8 cellular contexts compared by ENCODE assay signal in the genomic region with DNA sequence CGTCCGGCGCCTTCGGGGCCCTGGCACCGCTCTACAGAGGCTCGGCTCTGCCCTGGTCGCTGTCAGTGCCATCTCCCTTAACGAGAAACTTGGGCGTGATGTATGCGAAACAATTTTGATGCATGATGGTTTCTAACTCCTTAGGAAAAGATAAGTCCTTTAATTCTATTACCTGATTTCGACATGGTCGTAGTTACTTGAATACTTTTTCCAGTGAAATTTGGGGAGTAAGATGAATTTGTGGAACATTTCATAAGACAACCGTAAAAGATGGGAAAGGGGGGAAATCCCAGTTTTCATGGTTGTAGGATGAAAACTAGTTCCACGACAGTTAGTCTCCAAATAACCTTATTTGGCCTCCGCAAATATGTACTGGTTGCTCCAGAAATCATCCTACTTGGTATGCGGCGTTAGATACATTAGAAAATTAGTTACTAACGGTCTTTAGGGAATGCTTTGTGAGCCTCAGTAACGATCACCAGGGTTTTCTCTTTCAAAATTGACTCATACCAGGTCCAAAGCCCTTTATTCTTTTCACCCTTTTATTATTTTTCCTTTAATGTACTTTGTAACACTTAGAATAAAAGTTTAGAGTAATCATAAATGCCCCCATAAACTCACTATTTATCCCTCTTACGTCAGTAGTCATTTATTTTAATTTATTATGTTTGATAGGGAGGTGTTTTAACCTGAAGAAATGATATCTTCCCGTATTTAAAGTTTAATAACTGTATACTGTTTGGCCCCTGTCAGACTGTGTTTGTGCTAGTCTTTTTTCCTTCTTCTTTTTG. TPM values are rescaled to one million over a fixed set of nuclear protein-coding genes. Genes with fewer than 3 reads are reported as not detected.
DNase-seq lines count a peak whose midpoint lies in the region; ATAC-seq and TF ChIP-seq lines count a peak whose summit lies in the region.

No MANE protein-coding gene starts in this region.

- 20% methylated on average over 15 of the region's 21 CpGs for WGBS in mesenchymal stem cell

- H4K8ac ChIP-seq in mesenchymal stem cell (ENCODE audit: low read length): no peak overlapping the region

- intact Hi-C loops in uterus (cut with DNase I; ENCODE audit: low total_unique reads): no loop called here

- H3K4ac ChIP-seq in mesenchymal stem cell (ENCODE audit: low read depth in 1 of 2, low read length in 2 of 2): peak overlapping the region in 1 of 2 experiments; percentile 88

- H3K4me3 ChIP-seq in KMS-11 (IDR thresholded peaks at IDR 0.05; ENCODE audit: insufficient read depth, low read depth, low read length) (no peak overlapping the region), mesenchymal stem cell (ENCODE audit: insufficient read depth in 1 of 2, low read depth in 1 of 2, low read length in 2 of 2) (peak overlapping the region; percentile 84 to 93), uterus (peak overlapping the region; percentile 42 to 81)

- H4K91ac ChIP-seq in mesenchymal stem cell (ENCODE audit: low read length): no peak overlapping the region

- no peak overlapping the region for H2BK5ac ChIP-seq in mesenchymal stem cell (ENCODE audit: low read depth, low read length, poor library complexity, severe bottlenecking)

- H3K27ac ChIP-seq in KMS-11: no peak overlapping the region; the same call in 1 of the 2 replicates
- H3K27ac ChIP-seq in mesenchymal stem cell (ENCODE audit: low read length, poor library complexity, severe bottlenecking): peak overlapping the region; percentile 72
- H3K27ac ChIP-seq in uterus: peak overlapping the region; percentile 87 to 91

- no peak for TF ChIP-seq POLR2A in uterus (IDR thresholded peaks at IDR 0.05)

- peaks cover 32% of the 10 kb centered on the region for H3K4me1 Mint-ChIP-seq in brain

- H2AK5ac ChIP-seq in mesenchymal stem cell (ENCODE audit: low read length, severe bottlenecking): no peak overlapping the region

- H3K9me3 Mint-ChIP-seq in brain: peaks cover 3 to 17% (median 6%) of the 10 kb centered on the region in 5 experiments

- no peak overlapping the region for H3K23ac ChIP-seq in mesenchymal stem cell (ENCODE audit: low read length in 2 of 2)

- H3K79me2 ChIP-seq in KMS-11 (ENCODE audit: insufficient read depth, low read depth): peaks cover 11% of the 10 kb centered on the region; the same call in 1 of the 2 replicates

- H2BK15ac ChIP-seq in mesenchymal stem cell (ENCODE audit: low read depth, poor library complexity, severe bottlenecking): peak overlapping the region; percentile 96

- peaks cover 6% of the 10 kb centered on the region for H3K27me3 Mint-ChIP-seq in brain

- no peak for TF ChIP-seq CTCF in KMS-11 (conservative IDR thresholded peaks at IDR 0.05; ENCODE audit: low read depth, low read length)
- no peak for TF ChIP-seq CTCF in brain (conservative IDR thresholded peaks at IDR 0.05)
- TF ChIP-seq CTCF in uterus (IDR thresholded peaks at IDR 0.05): peak in 1 of 4 experiments; percentile 7

- H2AFZ ChIP-seq in KMS-11 (ENCODE audit: low read depth): peak overlapping the region; percentile 71
- no peak overlapping the region for H2AFZ ChIP-seq in mesenchymal stem cell (ENCODE audit: low read depth, low read length)

- no peak for ATAC-seq in GM18520 (IDR thresholded peaks at IDR 0.05; ENCODE audit: unreplicated experiment)

- H3K36me3 Mint-ChIP-seq in brain: peaks cover 37% of the 10 kb centered on the region

- no peaks in the 10 kb centered on the region for H3K9me3 ChIP-seq in mesenchymal stem cell (ENCODE audit: control insufficient read depth, low read length)
- no peaks in the 10 kb centered on the region for H3K9me3 ChIP-seq in uterus

- H3K36me3 ChIP-seq in KMS-11 (ENCODE audit: insufficient read depth): no peaks in the 10 kb centered on the region
- H3K36me3 ChIP-seq in mesenchymal stem cell (ENCODE audit: control insufficient read depth in 1 of 2, insufficient read depth in 2 of 2, low read depth in 1 of 2, low read length in 2 of 2): peaks cover 6 to 30% of the 10 kb centered on the region in 2 experiments
- no peaks in the 10 kb centered on the region for H3K36me3 ChIP-seq in uterus

- H3K27me3 ChIP-seq in KMS-11 (ENCODE audit: insufficient read depth, low read depth) (no peaks in the 10 kb centered on the region), mesenchymal stem cell (ENCODE audit: control insufficient read depth in 1 of 2, insufficient read depth in 1 of 2, low read length in 2 of 2) (no peaks in the 10 kb centered on the region), uterus (no peaks in the 10 kb centered on the region)

- H3K4me2 ChIP-seq in KMS-11 (peak overlapping the region; percentile 86), mesenchymal stem cell (ENCODE audit: low read length, poor library complexity, severe bottlenecking) (peak overlapping the region; percentile 74)

- H3K79me1 ChIP-seq in mesenchymal stem cell (replicated peaks; ENCODE audit: low read length, poor library complexity, severe bottlenecking): peaks cover 7% of the 10 kb centered on the region

- H3K4me1 ChIP-seq in KMS-11 (ENCODE audit: low read depth, poor library complexity, severe bottlenecking): peaks cover 14% of the 10 kb centered on the region
- H3K4me1 ChIP-seq in mesenchymal stem cell (ENCODE audit: control insufficient read depth, insufficient read depth, low read depth, low read length): peaks cover 6% of the 10 kb centered on the region
- H3K4me1 ChIP-seq in uterus: no peaks in the 10 kb centered on the region

- peak overlapping the region; percentile 76 for H2BK120ac ChIP-seq in mesenchymal stem cell (ENCODE audit: low read depth, low read length)

- peak overlapping the region; percentile 71 to 94 for H3K18ac ChIP-seq in mesenchymal stem cell (ENCODE audit: low read depth in 1 of 2, low read length in 2 of 2)

- H4K20me1 ChIP-seq in KMS-11 (ENCODE audit: insufficient read depth): no peaks in the 10 kb centered on the region

- H3K14ac ChIP-seq in mesenchymal stem cell (ENCODE audit: low read length in 2 of 2): peak overlapping the region in 1 of 2 experiments; percentile 90

- peak overlapping the region; percentile 66; the same call in 1 of the 2 replicates for H3K9ac ChIP-seq in KMS-11
- H3K9ac ChIP-seq in mesenchymal stem cell (ENCODE audit: low read length): peak overlapping the region; percentile 93

- DNase-seq in GM03348 (ENCODE audit: low spot score): peak; percentile 37
- no peak for DNase-seq in mesenchymal stem cell
- no peak for DNase-seq in uterus
- DNase-seq in NCI-H1092 treated with DMSO at 0.1 percent for 48 hours (lab: John Stamatoyannopoulos, UW): no peak
- no peak for DNase-seq in iPS-NIHi7 (ENCODE audit: extremely low spot score)

- peak overlapping the region; percentile 96 to 99 (median 99) for H3K4me3 Mint-ChIP-seq in brain

- peak overlapping the region; percentile 90 to 96 (median 92) for H3K27ac Mint-ChIP-seq in brain

- peak overlapping the region in 1 of 2 experiments; percentile 68 for H2BK12ac ChIP-seq in mesenchymal stem cell (ENCODE audit: low read length in 2 of 2)

RNA-seq across cellular contexts. Expression of gene TWSG1, which starts 0.9 kb away (rescaled TPM):
- 6.3 TPM for polyA plus RNA-seq in brain (ENCODE audit: insufficient read depth, low read depth, low replicate concordance)
- polyA plus RNA-seq in mesenchymal stem cell (2013, experiment 1 of 2): 88.2 TPM
- polyA plus RNA-seq in mesenchymal stem cell (2013, experiment 2 of 2): 101 TPM
- 100 to 1,000 TPM in 1 of 4 donors, 10 to 100 TPM in 3; 47.6 to 198 (median 61.0) TPM for total RNA-seq in uterus
